In genomic region chr16:20803192-20803560, GRCh38 we compare ENCODE assay signal across 1 cellular context.
TF ChIP-seq lines count a peak whose summit lies in the region.

No MANE protein-coding gene starts in this region.

TF ChIP-seq in IMR-90, 13 proteins besides CTCF, POLR2A, EP300 and RAD21:
- TF ChIP-seq FOS (IDR thresholded peaks at IDR 0.05; ENCODE audit: low read depth, low read length), result no peak
- no peak for TF ChIP-seq CHD1 (IDR thresholded peaks at IDR 0.05; ENCODE audit: low read depth, low read length)
- TF ChIP-seq RFX5 (IDR thresholded peaks at IDR 0.05; ENCODE audit: low read depth, low read length), result no peak
- no peak for TF ChIP-seq SMC3 (IDR thresholded peaks at IDR 0.05; ENCODE audit: low read depth, low read length)
- TF ChIP-seq CEBPB (IDR thresholded peaks at IDR 0.05; ENCODE audit: low read depth, low read length), result no peak
- TF ChIP-seq MAZ (IDR thresholded peaks at IDR 0.05; ENCODE audit: borderline replicate concordance, low read depth, low read length), result no peak
- no peak for TF ChIP-seq NFE2L2 (IDR thresholded peaks at IDR 0.05; ENCODE audit: low read depth, low read length)
- TF ChIP-seq MXI1 (IDR thresholded peaks at IDR 0.05; ENCODE audit: borderline replicate concordance, low read depth, low read length), result no peak
- no peak for TF ChIP-seq MAFK (IDR thresholded peaks at IDR 0.05; ENCODE audit: low read depth, low read length)
- TF ChIP-seq, protein P1, sequence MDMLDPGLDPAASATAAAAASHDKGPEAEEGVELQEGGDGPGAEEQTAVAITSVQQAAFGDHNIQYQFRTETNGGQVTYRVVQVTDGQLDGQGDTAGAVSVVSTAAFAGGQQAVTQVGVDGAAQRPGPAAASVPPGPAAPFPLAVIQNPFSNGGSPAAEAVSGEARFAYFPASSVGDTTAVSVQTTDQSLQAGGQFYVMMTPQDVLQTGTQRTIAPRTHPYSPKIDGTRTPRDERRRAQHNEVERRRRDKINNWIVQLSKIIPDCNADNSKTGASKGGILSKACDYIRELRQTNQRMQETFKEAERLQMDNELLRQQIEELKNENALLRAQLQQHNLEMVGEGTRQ (IDR thresholded peaks at IDR 0.05; ENCODE audit: low read depth, low read length), result no peak
- no peak for TF ChIP-seq BHLHE40 (IDR thresholded peaks at IDR 0.05; ENCODE audit: low read depth, low read length)
- TF ChIP-seq ELK1 (IDR thresholded peaks at IDR 0.05; ENCODE audit: borderline replicate concordance, low read depth, low read length), result no peak
- TF ChIP-seq RCOR1 (IDR thresholded peaks at IDR 0.05; ENCODE audit: insufficient replicate concordance, low read length), result no peak
